In genomic region chrX:30642642-30643041, GRCh38 we compare ENCODE assay signal across 13 cellular contexts.
"Had no signal": no experiment of that assay in that cellular context is flagged by ENCODE, and none has a peak within 500 bp of the region (broad histone marks: within the 10 kb centered on the region; RNA-seq: fewer than 3 reads in every experiment).

No MANE protein-coding gene starts in this region.

- H3K27me3 ChIP-seq: right atrium auricular region had no signal

- H3K27me3 Mint-ChIP-seq: activated naive CD4-positive, alpha-beta T cell treated with anti-CD3 and anti-CD28 coated beads, Interleukin-2, amount 10 ng/mL, durations not matched to agents 7 days and 5 days; memory B cell; progenitor cell of endocrine pancreas had no signal

- H3K4me1 ChIP-seq: right atrium auricular region had no signal

- H3K4me3 Mint-ChIP-seq: activated CD8-positive, alpha-beta T cell treated with anti-CD3 and anti-CD28 coated beads, Interleukin-2, amount 10 ng/mL, durations not matched to agents 7 days and 5 days; activated naive CD4-positive, alpha-beta T cell treated with anti-CD3 and anti-CD28 coated beads, Interleukin-2, amount 10 ng/mL, durations not matched to agents 7 days and 5 days; memory B cell; nephron had no signal

- H3K27ac Mint-ChIP-seq: activated CD8-positive, alpha-beta T cell treated with anti-CD3 and anti-CD28 coated beads, Interleukin-2, amount 10 ng/mL, durations not matched to agents 7 days and 5 days; activated naive CD4-positive, alpha-beta T cell treated with anti-CD3 and anti-CD28 coated beads, Interleukin-2, amount 10 ng/mL, durations not matched to agents 7 days and 5 days; memory B cell; nephron; progenitor cell of endocrine pancreas had no signal

- H3K4me1 Mint-ChIP-seq: nephron had no signal

- H3K27ac ChIP-seq: right atrium auricular region, thoracic aorta had no signal

- H3K36me3 ChIP-seq: right atrium auricular region, thoracic aorta had no signal

- H3K36me3 Mint-ChIP-seq: activated naive CD4-positive, alpha-beta T cell treated with anti-CD3 and anti-CD28 coated beads, Interleukin-2, amount 10 ng/mL, durations not matched to agents 7 days and 5 days; memory B cell had no signal

- ATAC-seq: activated CD8-positive, alpha-beta T cell treated with anti-CD3 and anti-CD28 coated beads, Interleukin-2, amount 10 ng/mL, durations not matched to agents 7 days and 5 days had no signal

- H3K4me3 ChIP-seq: right atrium auricular region, thoracic aorta had no signal

- H3K9me3 ChIP-seq: right atrium auricular region, thoracic aorta had no signal

- H3K9me3 Mint-ChIP-seq: activated naive CD4-positive, alpha-beta T cell treated with anti-CD3 and anti-CD28 coated beads, Interleukin-2, amount 10 ng/mL, durations not matched to agents 7 days and 5 days; activated T-helper 2 cell treated with anti-CD3 and anti-CD28 coated beads, Interferon-gamma antibody, Interleukin-2, Interleukin-4, amounts not matched to agents 10 μg/mL and 5 μg/mL and 100 μg/mL, durations not matched to agents 14 hours and 24 hours and 36 hours; memory B cell had no signal

- DNase-seq: activated CD4-positive, alpha-beta T cell treated with anti-CD3 and anti-CD28 coated beads for 1 hour; activated CD8-positive, alpha-beta memory T cell treated with anti-CD3 and anti-CD28 coated beads, Interleukin-2, amount 50 U/mL, for 4 hours; activated CD8-positive, alpha-beta T cell treated with anti-CD3 and anti-CD28 coated beads, Interleukin-2, amount 10 ng/mL, durations not matched to agents 7 days and 5 days; activated naive CD4-positive, alpha-beta T cell treated with anti-CD3 and anti-CD28 coated beads, Interleukin-2, amount 10 ng/mL, durations not matched to agents 7 days and 5 days; islet precursor cell; occipital lobe; SW 1271 had no signal
